17 cellular contexts compared by ENCODE assay signal in genomic region chr1:19547814-19548213, GRCh38.
"Had no signal": no experiment of that assay in that cellular context is flagged by ENCODE, and none has a peak within 500 bp of the region (broad histone marks: within the 10 kb centered on the region; RNA-seq: fewer than 3 reads in every experiment).

No MANE protein-coding gene starts in this region.

- DNase-seq: activated CD4-positive, alpha-beta T cell treated with anti-CD3 and anti-CD28 coated beads for 1 hour; activated CD4-positive, alpha-beta T cell treated with anti-CD3 and anti-CD28 coated beads, Interleukin-2, amount 50 U/mL, for 1 hour; activated CD8-positive, alpha-beta T cell treated with anti-CD3 and anti-CD28 coated beads, Interleukin-2, amount 10 ng/mL, durations not matched to agents 7 days and 5 days; aorta; caudate nucleus; effector CD8-positive, alpha-beta T cell; foreskin melanocyte; left ventricle myocardium inferior; midbrain; ovary; stimulated activated CD4-positive, alpha-beta T cell treated with anti-CD3 and anti-CD28 coated beads, Interleukin-4, amount 100 ng/mL, for 24 hours; stimulated activated naive CD8-positive, alpha-beta T cell treated with anti-CD3 and anti-CD28 coated beads, Interleukin-15, Interleukin-2, amounts not matched to agents 100 U/mL and 50 U/mL, for 24 hours; T-helper 9 cell; upper lobe of right lung had no signal

- H3K9me3 ChIP-seq: neutrophil, ovary, prostate gland had no signal

- H3K4me3 ChIP-seq: left ventricle myocardium inferior, ovary, prostate gland, right atrium auricular region, upper lobe of right lung had no signal

- H3K27me3 ChIP-seq: ovary, right atrium auricular region, upper lobe of right lung had no signal

- H3K27ac ChIP-seq: left ventricle myocardium inferior, neutrophil, ovary, prostate gland, right atrium auricular region, upper lobe of right lung had no signal

- H3K4me1 ChIP-seq: prostate gland, upper lobe of right lung had no signal

- H3K36me3 ChIP-seq: left ventricle myocardium inferior, neutrophil, ovary, prostate gland, right atrium auricular region, upper lobe of right lung had no signal
